Comparison of ENCODE assay signal across 17 cellular contexts in genomic region chr1:216095400-216095799, GRCh38.
DNase-seq lines count a peak whose midpoint lies in the region; ATAC-seq and TF ChIP-seq lines count a peak whose summit lies in the region.
"Had no signal": no experiment of that assay in that cellular context is flagged by ENCODE, and none has a peak within 500 bp of the region (broad histone marks: within the 10 kb centered on the region; RNA-seq: fewer than 3 reads in every experiment).

No MANE protein-coding gene starts in this region.

- intact Hi-C loops in IMR-90 (cut with micrococcal nuclease) (no loop called here), lower leg skin (cut with DNase I; ENCODE audit: low total_unique reads) (no loop called here)

- H4K91ac ChIP-seq in IMR-90 (ENCODE audit: insufficient read depth, low read depth, low read length): no peak overlapping the region

- H3K4me1 ChIP-seq in IMR-90 (ENCODE audit: control insufficient read depth, insufficient read depth, low read length) (no peaks in the 10 kb centered on the region), foreskin keratinocyte (no peaks in the 10 kb centered on the region), Karpas-422 (ENCODE audit: low read length) (no peaks in the 10 kb centered on the region)

- H3K9me3 ChIP-seq in IMR-90 (ENCODE audit: control insufficient read depth, insufficient read depth, low read length): no peaks in the 10 kb centered on the region
- H3K9me3 ChIP-seq in Karpas-422 (ENCODE audit: low read length): no peaks in the 10 kb centered on the region

- H3K4me2 ChIP-seq in IMR-90 (ENCODE audit: low read depth, low read length) (no peak overlapping the region), Karpas-422 (ENCODE audit: low read depth, low read length, poor library complexity, severe bottlenecking) (no peak overlapping the region)

- no peaks in the 10 kb centered on the region for H3K9me1 ChIP-seq in IMR-90 (ENCODE audit: insufficient read depth, low read length)

- no peak overlapping the region for H2BK20ac ChIP-seq in IMR-90 (ENCODE audit: low read depth, low read length)

- peak overlapping the region; percentile 9 for H2AK9ac ChIP-seq in IMR-90 (replicated peaks; ENCODE audit: low read depth, low read length, poor library complexity)

- no peak overlapping the region for H3K56ac ChIP-seq in IMR-90 (ENCODE audit: extremely low read depth, insufficient read depth, low read length)

- H4K8ac ChIP-seq in IMR-90 (ENCODE audit: low read depth in 2 of 2, low read length in 2 of 2): no peak overlapping the region

- DNase-seq in ELF-1 (ENCODE audit: low read depth, low spot score) (peak; percentile 56), IMR-90 (no peak), foreskin keratinocyte (no peak), myocyte (ENCODE audit: low read depth) (peak; percentile 1), lower leg skin (ENCODE audit: low spot score in 2 of 2) (no peak), Karpas-422 (no peak)
- DNase-seq: COR-L47, DMS53, KG1, NCI-H1048, NCI-H1436 treated with DMSO at 0.1 percent for 48 hours, NCI-H2029 treated with DMSO at 0.1 percent for 48 hours, NCI-H2171 treated with DMSO at 0.1 percent for 48 hours, NCI-H446 treated with DMSO at 0.1 percent for 48 hours had no signal

- H2BK5ac ChIP-seq in IMR-90 (ENCODE audit: low read depth, low read length, poor library complexity, severe bottlenecking): no peak overlapping the region

- no peaks in the 10 kb centered on the region for H3K9me2 ChIP-seq in Karpas-422 (replicated peaks; ENCODE audit: insufficient read depth, low read length)

- WGBS in IMR-90 (ENCODE audit: extremely low coverage in 2 of 2, insufficient read length in 1 of 2), 2 experiments: 48% methylated on average over 3 of the region's 4 CpGs; no CpG with 5 or more reads in 1 of the 2 experiments
- 68 to 72% methylated on average over 4 of the region's 4 CpGs for WGBS in lower leg skin, 2 donors

- H3K9ac ChIP-seq in IMR-90 (ENCODE audit: low read depth, low read length): no peak overlapping the region
- no peak overlapping the region for H3K9ac ChIP-seq in Karpas-422 (ENCODE audit: low read length)

- POLR2A ChIA-PET in IMR-90 (lab: Charles Lee; ENCODE audit: unreplicated experiment): no interaction called here

- H4K5ac ChIP-seq in IMR-90 (ENCODE audit: low read depth, low read length): no peak overlapping the region

- no peaks in the 10 kb centered on the region for H3K36me3 ChIP-seq in IMR-90 (ENCODE audit: control insufficient read depth, insufficient read depth, low read length)
- H3K36me3 ChIP-seq in Karpas-422 (ENCODE audit: insufficient read depth, low read length): no peaks in the 10 kb centered on the region

- H2AFZ ChIP-seq in IMR-90 (replicated peaks; ENCODE audit: low read length, poor library complexity) (no peak overlapping the region), Karpas-422 (ENCODE audit: low read length) (no peak overlapping the region)

- no peak for TF ChIP-seq CTCF in IMR-90 (conservative IDR thresholded peaks at IDR 0.05; ENCODE audit: low read depth, low read length)
- TF ChIP-seq CTCF in foreskin keratinocyte (conservative IDR thresholded peaks at IDR 0.05): no peak
- TF ChIP-seq CTCF in lower leg skin (IDR thresholded peaks at IDR 0.05): no peak

- H3K4me3 ChIP-seq in IMR-90 (ENCODE audit: insufficient read depth, low read depth, low read length) (no peak overlapping the region), lower leg skin (ENCODE audit: low read depth, poor library complexity, severe bottlenecking) (no peak overlapping the region), Karpas-422 (ENCODE audit: low read length) (no peak overlapping the region)

- no peak for TF ChIP-seq RAD21 in IMR-90 (IDR thresholded peaks at IDR 0.05; ENCODE audit: low read length)

- no peak overlapping the region for H3K4ac ChIP-seq in IMR-90 (ENCODE audit: low read depth, low read length)

- no peaks in the 10 kb centered on the region for H3K27me3 ChIP-seq in IMR-90 (ENCODE audit: control insufficient read depth, insufficient read depth, low read length)
- no peaks in the 10 kb centered on the region for H3K27me3 ChIP-seq in foreskin keratinocyte
- H3K27me3 ChIP-seq in Karpas-422 (ENCODE audit: low read length): no peaks in the 10 kb centered on the region

- H4K20me1 ChIP-seq in IMR-90 (ENCODE audit: insufficient read depth, low read length) (no peaks in the 10 kb centered on the region), Karpas-422 (ENCODE audit: insufficient read depth, low read depth, low read length) (no peaks in the 10 kb centered on the region)

- no peak overlapping the region for H3K18ac ChIP-seq in IMR-90 (ENCODE audit: low read depth, low read length)

- CTCF ChIA-PET in IMR-90 (lab: Yijun Ruan, JAX): interaction anchor here (0.7 kb wide), 1 partner anchor 26 kb away, joined by 3 read pairs; no protein-coding TSS in a partner anchor

- no peak overlapping the region for H3K27ac ChIP-seq in IMR-90 (ENCODE audit: insufficient read depth, low read length)
- H3K27ac ChIP-seq in foreskin keratinocyte: no peak overlapping the region
- no peak overlapping the region for H3K27ac ChIP-seq in Karpas-422 (ENCODE audit: low read length)
- H3K27ac ChIP-seq: HL-60 had no signal

- no peaks in the 10 kb centered on the region for H3K79me1 ChIP-seq in IMR-90 (ENCODE audit: low read depth in 1 of 2, low read length in 2 of 2)

- no peaks in the 10 kb centered on the region for H3K79me2 ChIP-seq in Karpas-422 (ENCODE audit: low read length)

- no peak for TF ChIP-seq POLR2A in IMR-90 (IDR thresholded peaks at IDR 0.05; ENCODE audit: low read depth, low read length)
- TF ChIP-seq POLR2A in lower leg skin (IDR thresholded peaks at IDR 0.05): no peak

- no peak overlapping the region for H2BK120ac ChIP-seq in IMR-90 (ENCODE audit: low read depth, low read length)

- no peak overlapping the region for H3K23ac ChIP-seq in IMR-90 (ENCODE audit: low read depth, low read length)

- BruUV-seq in IMR-90 (replicated peaks; lab: Mats Ljungman, UMichigan): no TSS peak

- in situ Hi-C loops in IMR-90 (cut with MboI; ENCODE audit: low sequenced_read_pairs): no loop called here

- no peak overlapping the region for H3K14ac ChIP-seq in IMR-90 (replicated peaks; ENCODE audit: low read depth, low read length)

- H2AK5ac ChIP-seq in IMR-90 (ENCODE audit: low read depth, low read length): no peak overlapping the region

- ATAC-seq in IMR-90 (ENCODE audit: low read depth) (no peak), foreskin keratinocyte (peak; percentile 14), GM21717 (IDR thresholded peaks at IDR 0.05; ENCODE audit: unreplicated experiment) (no peak)
- ATAC-seq: Panc1 had no signal

- dilution Hi-C loops in IMR-90 (cut with HindIII; ENCODE audit: low sequenced_read_pairs, unreplicated experiment): no loop called here

- no peak overlapping the region for H2BK15ac ChIP-seq in IMR-90 (ENCODE audit: low read depth, low read length)

TF ChIP-seq in IMR-90, 13 proteins besides CTCF, POLR2A, EP300 and RAD21:
- TF ChIP-seq FOS (IDR thresholded peaks at IDR 0.05; ENCODE audit: low read depth, low read length) (no peak), CHD1 (IDR thresholded peaks at IDR 0.05; ENCODE audit: low read depth, low read length) (no peak), MAFK (IDR thresholded peaks at IDR 0.05; ENCODE audit: low read depth, low read length) (no peak), MXI1 (IDR thresholded peaks at IDR 0.05; ENCODE audit: borderline replicate concordance, low read depth, low read length) (no peak), NFE2L2 (IDR thresholded peaks at IDR 0.05; ENCODE audit: low read depth, low read length) (no peak), RCOR1 (IDR thresholded peaks at IDR 0.05; ENCODE audit: insufficient replicate concordance, low read length) (no peak), MAZ (IDR thresholded peaks at IDR 0.05; ENCODE audit: borderline replicate concordance, low read depth, low read length) (no peak), CEBPB (IDR thresholded peaks at IDR 0.05; ENCODE audit: low read depth, low read length) (no peak), SMC3 (IDR thresholded peaks at IDR 0.05; ENCODE audit: low read depth, low read length) (no peak)
- TF ChIP-seq, protein P1, sequence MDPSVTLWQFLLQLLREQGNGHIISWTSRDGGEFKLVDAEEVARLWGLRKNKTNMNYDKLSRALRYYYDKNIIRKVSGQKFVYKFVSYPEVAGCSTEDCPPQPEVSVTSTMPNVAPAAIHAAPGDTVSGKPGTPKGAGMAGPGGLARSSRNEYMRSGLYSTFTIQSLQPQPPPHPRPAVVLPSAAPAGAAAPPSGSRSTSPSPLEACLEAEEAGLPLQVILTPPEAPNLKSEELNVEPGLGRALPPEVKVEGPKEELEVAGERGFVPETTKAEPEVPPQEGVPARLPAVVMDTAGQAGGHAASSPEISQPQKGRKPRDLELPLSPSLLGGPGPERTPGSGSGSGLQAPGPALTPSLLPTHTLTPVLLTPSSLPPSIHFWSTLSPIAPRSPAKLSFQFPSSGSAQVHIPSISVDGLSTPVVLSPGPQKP (IDR thresholded peaks at IDR 0.05; ENCODE audit: borderline replicate concordance, low read depth, low read length): no peak
- TF ChIP-seq, protein P2, sequence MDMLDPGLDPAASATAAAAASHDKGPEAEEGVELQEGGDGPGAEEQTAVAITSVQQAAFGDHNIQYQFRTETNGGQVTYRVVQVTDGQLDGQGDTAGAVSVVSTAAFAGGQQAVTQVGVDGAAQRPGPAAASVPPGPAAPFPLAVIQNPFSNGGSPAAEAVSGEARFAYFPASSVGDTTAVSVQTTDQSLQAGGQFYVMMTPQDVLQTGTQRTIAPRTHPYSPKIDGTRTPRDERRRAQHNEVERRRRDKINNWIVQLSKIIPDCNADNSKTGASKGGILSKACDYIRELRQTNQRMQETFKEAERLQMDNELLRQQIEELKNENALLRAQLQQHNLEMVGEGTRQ (IDR thresholded peaks at IDR 0.05; ENCODE audit: low read depth, low read length): no peak

Comparison
In these comparisons a context has a peak if more than half of its experiments do, and no peak if none do; other contexts are left out.
1. DNase-seq: peak in ELF-1 (single experiment) and myocyte (single experiment); none in IMR-90 (single experiment), foreskin keratinocyte (0 of 2), lower leg skin (0 of 2) and Karpas-422 (single experiment).